ENCODE assay signal across 7 cellular contexts in the genomic region with DNA sequence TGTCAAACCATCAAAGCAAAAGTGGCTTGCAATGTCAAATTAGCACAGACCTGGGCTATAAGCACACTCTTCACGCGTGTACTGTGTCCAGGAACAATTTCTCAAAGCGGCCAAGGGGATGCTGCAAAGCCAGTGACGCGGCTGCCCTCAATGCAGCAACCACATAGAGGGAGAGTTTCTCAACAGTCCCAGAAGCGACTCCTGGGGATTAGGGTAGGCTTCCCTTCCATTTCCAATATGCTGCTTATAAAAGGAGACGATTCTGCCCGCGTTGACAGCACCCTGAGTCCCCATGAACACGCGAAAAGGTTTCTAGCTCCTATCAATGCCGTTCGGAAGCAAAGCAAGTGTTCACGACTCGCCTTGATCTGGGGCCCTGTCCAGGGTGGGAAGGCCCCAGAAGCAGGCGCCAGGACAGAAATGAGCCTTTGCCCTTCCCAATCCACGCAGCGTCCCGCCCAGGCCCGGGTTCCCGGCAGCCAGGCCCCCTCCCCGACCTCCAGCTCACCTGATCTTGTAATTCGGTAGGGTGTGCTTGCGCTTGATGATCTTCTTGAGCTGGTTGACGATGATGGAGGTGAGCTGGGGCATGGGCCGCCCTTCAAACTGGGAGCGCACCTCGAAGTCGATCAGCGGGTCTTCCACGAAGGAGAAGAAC. TPM values are rescaled to one million over a fixed set of nuclear protein-coding genes. Genes with fewer than 3 reads are reported as not detected.
DNase-seq lines count a peak whose midpoint lies in the region; ATAC-seq and TF ChIP-seq lines count a peak whose summit lies in the region.

No MANE protein-coding gene starts in this region.

- peaks cover 59% of the 10 kb centered on the region for H3K79me2 ChIP-seq in SK-N-SH (ENCODE audit: insufficient read depth)

- H3K4me2 ChIP-seq in SK-N-SH = peak overlapping the region; percentile 97

- peak overlapping the region; percentile 96 to 99 (median 98) for H3K4me3 Mint-ChIP-seq in brain

- H3K36me3 Mint-ChIP-seq in brain = peaks cover 16% of the 10 kb centered on the region

- H3K27ac ChIP-seq in SK-N-SH (ENCODE audit: low read depth in 2 of 2, low read length in 1 of 2) (peak overlapping the region in 1 of 2 experiments; percentile 71; a peak in 1 of 4 replicates), skeletal muscle tissue (ENCODE audit: low read depth, low read length) (peak overlapping the region; percentile 68)

- ATAC-seq in HG03025 (IDR thresholded peaks at IDR 0.05; ENCODE audit: low FRiP score, unreplicated experiment) (peak; percentile 25), HG02759 (IDR thresholded peaks at IDR 0.05; ENCODE audit: unreplicated experiment) (no peak)

- peak overlapping the region; percentile 89 to 95 (median 92) for H3K27ac Mint-ChIP-seq in brain

- POLR2A ChIA-PET in SK-N-SH (lab: Yijun Ruan, JAX) = no interaction called here

- no peak for TF ChIP-seq RAD21 in SK-N-SH (IDR thresholded peaks at IDR 0.05; ENCODE audit: low read length)

- peaks cover 50% of the 10 kb centered on the region for H3K4me1 Mint-ChIP-seq in brain

- peaks cover 0 to 6% (median 0%) of the 10 kb centered on the region in 5 experiments for H3K9me3 Mint-ChIP-seq in brain

- TF ChIP-seq CTCF in GM12865 (IDR thresholded peaks at IDR 0.05; ENCODE audit: insufficient read depth, low read depth, low read length, missing control alignments) (no peak), SK-N-SH (IDR thresholded peaks at IDR 0.05) (no peak), brain (conservative IDR thresholded peaks at IDR 0.05) (no peak)

- H3K4me3 ChIP-seq in GM12865 (ENCODE audit: low read depth, low read length) = peak overlapping the region; percentile 76
- peak overlapping the region; percentile 89 to 93 for H3K4me3 ChIP-seq in SK-N-SH (ENCODE audit: low read depth in 2 of 2, low read length in 1 of 2)
- H3K4me3 ChIP-seq in iPS-18c (ENCODE audit: insufficient read depth, low read depth, low read length) = peak overlapping the region; percentile 95
- H3K4me3 ChIP-seq in skeletal muscle tissue (ENCODE audit: low read length in 3 of 3) = peak overlapping the region; percentile 88 to 95 (median 91)

- H3K4me1 ChIP-seq in SK-N-SH (ENCODE audit: control insufficient read depth in 1 of 2, insufficient read depth in 2 of 2, low read depth in 1 of 2, low read length in 1 of 2) (peaks cover 6 to 14% of the 10 kb centered on the region in 2 experiments; a peak in 2 of 4 replicates), skeletal muscle tissue (ENCODE audit: control insufficient read depth in 3 of 3, insufficient read depth in 3 of 3, low read length in 3 of 3) (peaks cover 18 to 29% (median 26%) of the 10 kb centered on the region in 3 donors)

- H3F3A ChIP-seq in SK-N-SH (replicated peaks; ENCODE audit: insufficient read depth) = no peaks in the 10 kb centered on the region

- no peaks in the 10 kb centered on the region for H3K9me3 ChIP-seq in SK-N-SH
- no peaks in the 10 kb centered on the region for H3K9me3 ChIP-seq in iPS-18c (ENCODE audit: control insufficient read depth, insufficient read depth, low read length)
- H3K9me3 ChIP-seq in skeletal muscle tissue (ENCODE audit: control insufficient read depth in 3 of 3, low read length in 3 of 3) = no peaks in the 10 kb centered on the region

- WGBS in SK-N-SH (ENCODE audit: low lambda C conversion rate) = 28% methylated on average over 15 of the region's 31 CpGs

- no peak for TF ChIP-seq EP300 in SK-N-SH (IDR thresholded peaks at IDR 0.05; ENCODE audit: borderline replicate concordance in 1 of 2, low read depth in 1 of 2, low read length in 1 of 2)

- H3K36me3 ChIP-seq in SK-N-SH (replicated peaks in 1 of 2; ENCODE audit: control insufficient read depth in 1 of 2, insufficient read depth in 2 of 2, low read length in 1 of 2) (no peaks in the 10 kb centered on the region), skeletal muscle tissue (ENCODE audit: control insufficient read depth in 3 of 3, insufficient read depth in 3 of 3, low read length in 3 of 3) (no peaks in the 10 kb centered on the region)

- H3K9me2 ChIP-seq in SK-N-SH = no peaks in the 10 kb centered on the region

- CTCF ChIA-PET in SK-N-SH (lab: Yijun Ruan, JAX) = interaction anchor here (0.6 to 1.4 kb wide), 7 partner anchors 11 to 157 kb away, joined by 3 to 8 read pairs (median 3); no protein-coding TSS in a partner anchor

- H2AFZ ChIP-seq in SK-N-SH (ENCODE audit: low read depth) = no peak overlapping the region

- H3K27me3 ChIP-seq in SK-N-SH (ENCODE audit: insufficient read depth) = no peaks in the 10 kb centered on the region
- H3K27me3 ChIP-seq in skeletal muscle tissue (ENCODE audit: control insufficient read depth in 3 of 3, insufficient read depth in 3 of 3, low read length in 3 of 3) = peaks cover 0 to 2% (median 2%) of the 10 kb centered on the region in 3 donors

- peaks cover 55% of the 10 kb centered on the region for H4K20me1 ChIP-seq in SK-N-SH (ENCODE audit: insufficient read depth)

- DNase-seq in GM12865 (ENCODE audit: low read depth) (peak; percentile 40), SK-N-SH (peak; percentile 47)

- peak overlapping the region; percentile 71 for H3K9ac ChIP-seq in SK-N-SH
- peak overlapping the region; percentile 84 to 87 (median 87) for H3K9ac ChIP-seq in skeletal muscle tissue (ENCODE audit: low read depth in 1 of 3, low read length in 3 of 3)

- H3K27me3 Mint-ChIP-seq in brain = peaks cover 37% of the 10 kb centered on the region

TF ChIP-seq in SK-N-SH, 30 proteins besides CTCF, POLR2A, EP300 and RAD21:
- TF ChIP-seq MXI1 (IDR thresholded peaks at IDR 0.05; ENCODE audit: low read depth, low read length) = no peak
- TF ChIP-seq, protein P1, sequence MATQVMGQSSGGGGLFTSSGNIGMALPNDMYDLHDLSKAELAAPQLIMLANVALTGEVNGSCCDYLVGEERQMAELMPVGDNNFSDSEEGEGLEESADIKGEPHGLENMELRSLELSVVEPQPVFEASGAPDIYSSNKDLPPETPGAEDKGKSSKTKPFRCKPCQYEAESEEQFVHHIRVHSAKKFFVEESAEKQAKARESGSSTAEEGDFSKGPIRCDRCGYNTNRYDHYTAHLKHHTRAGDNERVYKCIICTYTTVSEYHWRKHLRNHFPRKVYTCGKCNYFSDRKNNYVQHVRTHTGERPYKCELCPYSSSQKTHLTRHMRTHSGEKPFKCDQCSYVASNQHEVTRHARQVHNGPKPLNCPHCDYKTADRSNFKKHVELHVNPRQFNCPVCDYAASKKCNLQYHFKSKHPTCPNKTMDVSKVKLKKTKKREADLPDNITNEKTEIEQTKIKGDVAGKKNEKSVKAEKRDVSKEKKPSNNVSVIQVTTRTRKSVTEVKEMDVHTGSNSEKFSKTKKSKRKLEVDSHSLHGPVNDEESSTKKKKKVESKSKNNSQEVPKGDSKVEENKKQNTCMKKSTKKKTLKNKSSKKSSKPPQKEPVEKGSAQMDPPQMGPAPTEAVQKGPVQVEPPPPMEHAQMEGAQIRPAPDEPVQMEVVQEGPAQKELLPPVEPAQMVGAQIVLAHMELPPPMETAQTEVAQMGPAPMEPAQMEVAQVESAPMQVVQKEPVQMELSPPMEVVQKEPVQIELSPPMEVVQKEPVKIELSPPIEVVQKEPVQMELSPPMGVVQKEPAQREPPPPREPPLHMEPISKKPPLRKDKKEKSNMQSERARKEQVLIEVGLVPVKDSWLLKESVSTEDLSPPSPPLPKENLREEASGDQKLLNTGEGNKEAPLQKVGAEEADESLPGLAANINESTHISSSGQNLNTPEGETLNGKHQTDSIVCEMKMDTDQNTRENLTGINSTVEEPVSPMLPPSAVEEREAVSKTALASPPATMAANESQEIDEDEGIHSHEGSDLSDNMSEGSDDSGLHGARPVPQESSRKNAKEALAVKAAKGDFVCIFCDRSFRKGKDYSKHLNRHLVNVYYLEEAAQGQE (IDR thresholded peaks at IDR 0.05; ENCODE audit: low read depth, low read length) = peak; percentile 75; the same call in 1 of the 2 replicates

RNA-seq across cellular contexts. Expression of a gene that starts 1.3 kb away (rescaled TPM):
- polyA plus RNA-seq in SK-N-SH (2012; rRNA removed) = 6.6 and 8.4 TPM in 2 replicates
- 9.1 and 10.7 TPM in 2 replicates for polyA plus RNA-seq in SK-N-SH (2012; cell fraction: cytosol; rRNA removed)
- polyA plus RNA-seq in SK-N-SH (2012; cell fraction: nucleus; rRNA removed) = 2.4 and 5.3 TPM in 2 replicates
- 11.1 TPM for polyA plus RNA-seq in brain (ENCODE audit: insufficient read depth, low read depth, low replicate concordance)
- 7.8 TPM for total RNA-seq in skeletal muscle tissue
